21 cellular contexts compared by ENCODE assay signal in the genomic region with DNA sequence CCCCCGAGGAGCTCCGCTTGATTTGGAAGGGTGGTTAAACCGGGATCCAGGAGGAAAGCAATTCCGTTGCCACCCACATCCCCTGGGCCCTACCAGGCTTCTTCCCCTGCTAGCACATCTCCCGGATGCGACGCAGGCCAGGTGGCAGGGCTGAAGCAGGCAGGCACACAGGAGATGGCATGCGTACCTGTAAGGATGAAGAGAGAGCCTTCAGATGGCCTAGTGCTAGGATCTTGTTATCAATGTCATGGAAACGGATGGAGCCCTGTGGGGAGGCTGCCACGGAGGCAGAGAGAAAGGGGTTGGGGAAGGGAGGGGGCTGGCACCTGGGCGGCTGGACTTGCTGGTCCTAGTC. TPM values are rescaled to one million over a fixed set of nuclear protein-coding genes. Genes with fewer than 3 reads are reported as not detected.
"Had no signal": no experiment of that assay in that cellular context is flagged by ENCODE, and none has a peak within 500 bp of the region (broad histone marks: within the 10 kb centered on the region; RNA-seq: fewer than 3 reads in every experiment).

No MANE protein-coding gene starts in this region.

- H3K9me3 ChIP-seq: breast epithelium had no signal

- H3K4me1 ChIP-seq: breast epithelium had no signal

- H3K4me3 ChIP-seq: breast epithelium had no signal

- FAIRE-seq: endometrium, islet of Langerhans, small intestine had no signal

- H3K36me3 ChIP-seq: breast epithelium had no signal

- ATAC-seq: esophagus mucosa; naive thymus-derived CD4-positive, alpha-beta T cell; right cardiac atrium; stimulated activated memory B cell treated with anti-CD40 and anti-IgM and Interleukin-4, amounts not matched to agents 10 μg/mL and 1 μg/mL and 100 μg/mL, for 72 hours had no signal

- H3K27ac ChIP-seq: breast epithelium had no signal

- DNase-seq: activated gamma-delta T cell treated with Interleukin-2 at 50 U/mL for 16 hours; activated naive CD8-positive, alpha-beta T cell treated with anti-CD3 and anti-CD28 coated beads for 36 hours; activated T-cell treated with anti-CD3 and anti-CD28 coated beads, Interleukin-2, amount 50 U/mL, for 24 hours; anterior cingulate cortex; dorsolateral prefrontal cortex; mammary epithelial cell; naive thymus-derived CD4-positive, alpha-beta T cell; occipital lobe; right cardiac atrium; substantia nigra; trophoblast cell had no signal

RNA-seq across cellular contexts. Expression of gene SOX1, which starts 8.5 kb away (rescaled TPM):
- total RNA-seq: activated naive CD8-positive, alpha-beta T cell treated with anti-CD3 and anti-CD28 coated beads for 36 hours; breast epithelium; chondrocyte; esophagus mucosa; glomerular endothelial cell; mammary epithelial cell; mononuclear cell; naive thymus-derived CD4-positive, alpha-beta T cell; right cardiac atrium; T-helper 2 cell treated with Interferon-gamma antibody and Interleukin-4, amounts not matched to agents 100 ng/mL and 5 ng/mL, for 36 hours had no signal
- polyA plus RNA-seq: mammary epithelial cell; naive thymus-derived CD4-positive, alpha-beta T cell; right cardiac atrium had no signal
